11 cellular contexts compared by ENCODE assay signal in the genomic region with DNA sequence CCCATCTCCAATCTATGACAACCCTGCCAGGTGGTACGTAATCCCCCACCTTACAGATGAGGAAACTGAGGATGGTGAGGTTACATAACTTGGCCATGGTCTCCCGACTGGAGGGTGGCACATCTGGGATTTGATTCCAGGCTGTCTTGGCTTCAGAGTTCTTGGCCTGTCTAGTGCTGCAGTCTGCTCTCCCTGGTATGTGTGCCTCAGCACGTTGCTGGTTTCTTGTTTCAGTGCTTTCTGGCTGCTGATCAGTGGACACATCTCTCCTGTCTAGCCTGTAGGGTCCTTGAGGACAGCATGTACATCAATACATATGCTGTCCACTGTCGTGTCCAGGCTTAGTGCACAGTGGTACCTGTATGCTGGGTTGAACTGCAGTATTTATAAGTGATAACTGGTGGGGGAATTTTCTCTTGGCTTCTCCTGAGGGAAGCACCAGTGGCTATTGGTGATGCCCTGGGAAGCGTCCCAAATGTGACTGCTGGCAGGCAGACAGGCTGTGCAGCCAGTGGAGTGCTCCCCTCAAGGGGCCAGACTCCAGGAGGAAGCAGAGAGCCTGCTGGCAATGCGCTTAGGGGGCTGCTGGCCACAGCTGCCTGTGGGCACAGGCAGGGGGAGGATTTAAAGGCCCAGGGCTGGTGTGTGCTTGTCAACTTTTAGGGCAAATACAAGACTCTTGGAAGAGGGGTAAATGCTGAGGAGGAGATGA. TPM values are rescaled to one million over a fixed set of nuclear protein-coding genes. Genes with fewer than 3 reads are reported as not detected.
DNase-seq lines count a peak whose midpoint lies in the region; ATAC-seq, FAIRE-seq and TF ChIP-seq lines count a peak whose summit lies in the region.
"Had no signal": no experiment of that assay in that cellular context is flagged by ENCODE, and none has a peak within 500 bp of the region (broad histone marks: within the 10 kb centered on the region; RNA-seq: fewer than 3 reads in every experiment).

No MANE protein-coding gene starts in this region.

- H3K9me2 ChIP-seq in HCT116 (ENCODE audit: insufficient read depth) (no peaks in the 10 kb centered on the region), SK-N-SH (no peaks in the 10 kb centered on the region)

- H3K27me3 ChIP-seq in HCT116 (ENCODE audit: insufficient read depth, low read length) (no peaks in the 10 kb centered on the region), SK-N-SH (ENCODE audit: insufficient read depth) (no peaks in the 10 kb centered on the region), skeletal muscle satellite cell (ENCODE audit: control insufficient read depth, insufficient read depth, low read length) (no peaks in the 10 kb centered on the region), small intestine (ENCODE audit: control insufficient read depth in 2 of 2, insufficient read depth in 2 of 2, low read length in 2 of 2) (no peaks in the 10 kb centered on the region)

- H3K9me3 ChIP-seq in HCT116 (ENCODE audit: control insufficient read depth in 1 of 2, insufficient read depth in 1 of 2, low read depth in 1 of 2, low read length in 2 of 2): no peaks in the 10 kb centered on the region
- no peaks in the 10 kb centered on the region for H3K9me3 ChIP-seq in SK-N-SH
- no peaks in the 10 kb centered on the region for H3K9me3 ChIP-seq in skeletal muscle satellite cell (replicated peaks; ENCODE audit: low read length)
- H3K9me3 ChIP-seq in small intestine (ENCODE audit: control insufficient read depth, low read depth): no peaks in the 10 kb centered on the region

- CTCF ChIA-PET in HCT116 (lab: Charles Lee): interaction anchor here (0.6 to 1.0 kb wide), 2 partner anchors 34 to 101 kb away, joined by 3 read pairs; no protein-coding TSS in a partner anchor
- CTCF ChIA-PET in SK-N-SH (lab: Yijun Ruan, JAX): interaction anchor here (0.6 to 28.1 kb wide), 6 partner anchors 11 to 313 kb away, joined by 3 to 564 read pairs (median 8); partner anchors contain the start of genes EDC4, NRN1L and PSKH1

- no peak for TF ChIP-seq POLR2A in HCT116 (IDR thresholded peaks at IDR 0.05; ENCODE audit: borderline replicate concordance, extremely low read depth, insufficient read depth, insufficient read length)

- H4K20me1 ChIP-seq in HCT116 (ENCODE audit: insufficient read depth): no peaks in the 10 kb centered on the region
- H4K20me1 ChIP-seq in SK-N-SH (ENCODE audit: insufficient read depth): peaks cover 47% of the 10 kb centered on the region

- TF ChIP-seq RAD21 in HCT116 (IDR thresholded peaks at IDR 0.05; ENCODE audit: low read depth): no peak
- no peak for TF ChIP-seq RAD21 in SK-N-SH (IDR thresholded peaks at IDR 0.05; ENCODE audit: low read length)

- no peaks in the 10 kb centered on the region for H3K79me2 ChIP-seq in HCT116 (ENCODE audit: insufficient read depth, low read length)
- peaks cover 63% of the 10 kb centered on the region for H3K79me2 ChIP-seq in SK-N-SH (ENCODE audit: insufficient read depth)

- ATAC-seq in HCT116 (peak; percentile 30; the same call in 1 of the 2 replicates), Right ventricle myocardium superior (ENCODE audit: poor library complexity) (peak; percentile 86)

- no peak for TF ChIP-seq EP300 in SK-N-SH (IDR thresholded peaks at IDR 0.05; ENCODE audit: borderline replicate concordance in 1 of 2, low read depth in 1 of 2, low read length in 1 of 2)

- no peak for TF ChIP-seq CTCF in HCT116 (IDR thresholded peaks at IDR 0.05 in 2 of 3, conservative IDR thresholded peaks at IDR 0.05 in 1 of 3; ENCODE audit: borderline replicate concordance in 1 of 3, insufficient read depth in 1 of 3, low read depth in 2 of 3, low read length in 2 of 3)
- TF ChIP-seq CTCF in SK-N-SH (IDR thresholded peaks at IDR 0.05): no peak; the same call in 1 of the 2 replicates

- intact Hi-C loops in HCT116 (cut with micrococcal nuclease) (no loop called here), Right ventricle myocardium superior (cut with DNase I) (no loop called here)

- H3K9ac ChIP-seq in HCT116 (ENCODE audit: low read length) (peak overlapping the region; percentile 36), SK-N-SH (peak overlapping the region; percentile 41; the same call in 1 of the 2 replicates), skeletal muscle satellite cell (ENCODE audit: low read depth, low read length) (no peak overlapping the region)

- RAD21 ChIA-PET in HCT116 (lab: Charles Lee; ENCODE audit: low non-redundant PET in 1 of 2, low total read pairs in 2 of 2, uncharacterized antibody in 2 of 2, unreplicated experiment in 2 of 2): interaction anchor here in 1 of 2 experiments (0.5 kb wide), 1 partner anchor 140 kb away, joined by 4 read pairs; no protein-coding TSS in a partner anchor

- H3K27ac ChIP-seq in HCT116 (ENCODE audit: low read depth, low read length): peak overlapping the region; percentile 17
- H3K27ac ChIP-seq in SK-N-SH (ENCODE audit: low read depth in 2 of 2, low read length in 1 of 2): peak overlapping the region; percentile 80 to 82
- no peak overlapping the region for H3K27ac ChIP-seq in small intestine (ENCODE audit: low read depth in 1 of 2, low read length in 1 of 2)

- H3K4me1 ChIP-seq in HCT116 (ENCODE audit: control insufficient read depth in 1 of 2, insufficient read depth in 2 of 2, low read length in 2 of 2) (peaks cover 12 to 16% of the 10 kb centered on the region in 2 experiments), SK-N-SH (ENCODE audit: control insufficient read depth in 1 of 2, insufficient read depth in 2 of 2, low read depth in 1 of 2, low read length in 1 of 2) (peaks cover 14 to 63% of the 10 kb centered on the region in 2 experiments; a peak in 3 of 4 replicates), skeletal muscle satellite cell (ENCODE audit: control insufficient read depth, insufficient read depth, low read length) (peaks cover 17% of the 10 kb centered on the region), small intestine (ENCODE audit: control insufficient read depth in 2 of 2, insufficient read depth in 1 of 2, low read depth in 1 of 2, low read length in 1 of 2) (no peaks in the 10 kb centered on the region)

- no peak overlapping the region for H3K4me3 ChIP-seq in HCT116 (replicated peaks in 1 of 2; ENCODE audit: low read depth in 1 of 2, low read length in 2 of 2)
- H3K4me3 ChIP-seq in SK-N-SH (ENCODE audit: low read depth in 2 of 2, low read length in 1 of 2): no peak overlapping the region
- H3K4me3 ChIP-seq in skeletal muscle satellite cell (ENCODE audit: low read length): no peak overlapping the region
- no peak overlapping the region for H3K4me3 ChIP-seq in small intestine (ENCODE audit: low read depth in 1 of 2, low read length in 2 of 2)

- no peak for DNase-seq in HCT116 (ENCODE audit: low read depth, low spot score)
- no peak for DNase-seq in SK-N-SH
- peak; percentile 72 for DNase-seq in Right ventricle myocardium superior
- DNase-seq in small intestine: no peak
- no peak for DNase-seq in DMS153 treated with DMSO at 0.1 percent for 48 hours (lab: John Stamatoyannopoulos, UW; ENCODE audit: unreplicated experiment)
- DNase-seq in CD1c-positive myeloid dendritic cell (ENCODE audit: extremely low spot score): no peak
- DNase-seq in A172 (ENCODE audit: low spot score): no peak
- DNase-seq: NCI-H187 had no signal

- H3K36me3 ChIP-seq in HCT116 (ENCODE audit: control insufficient read depth in 1 of 2, insufficient read depth in 2 of 2, low read length in 2 of 2): no peaks in the 10 kb centered on the region
- peaks cover 0 to 3% of the 10 kb centered on the region in 2 experiments for H3K36me3 ChIP-seq in SK-N-SH (replicated peaks in 1 of 2; ENCODE audit: control insufficient read depth in 1 of 2, insufficient read depth in 2 of 2, low read length in 1 of 2)
- peaks cover 13% of the 10 kb centered on the region for H3K36me3 ChIP-seq in skeletal muscle satellite cell (ENCODE audit: insufficient read depth, low read length)
- peaks cover 0 to 5% of the 10 kb centered on the region in 2 donors for H3K36me3 ChIP-seq in small intestine (ENCODE audit: control insufficient read depth in 2 of 2, insufficient read depth in 2 of 2, low read length in 2 of 2)

- H3K4me2 ChIP-seq in HCT116 (ENCODE audit: low read length) (peak overlapping the region; percentile 64), SK-N-SH (peak overlapping the region; percentile 67), skeletal muscle satellite cell (ENCODE audit: low read length) (peak overlapping the region; percentile 15)

- 53% methylated on average over 5 of the region's 6 CpGs for WGBS in SK-N-SH (ENCODE audit: low lambda C conversion rate)
- WGBS in small intestine, 3 donors: 73 to 85% (median 82%) methylated on average over 6 of the region's 6 CpGs

- no peak for FAIRE-seq in small intestine (lab: Jason Lieb, UNC)
- FAIRE-seq: endometrium had no signal

- peaks cover 24% of the 10 kb centered on the region for H3F3A ChIP-seq in SK-N-SH (replicated peaks; ENCODE audit: insufficient read depth)

- no TSS peak for BruUV-seq in HCT116 (replicated peaks; lab: Mats Ljungman, UMichigan)

- POLR2A ChIA-PET in HCT116 (lab: Charles Lee): no interaction called here
- POLR2A ChIA-PET in SK-N-SH (lab: Yijun Ruan, JAX): no interaction called here

- H2AFZ ChIP-seq in HCT116 (ENCODE audit: low read depth, low read length, poor library complexity, severe bottlenecking): no peak overlapping the region
- H2AFZ ChIP-seq in SK-N-SH (ENCODE audit: low read depth): no peak overlapping the region

RNA-seq across cellular contexts. Expression of gene CTRL, which starts 14.4 kb away (rescaled TPM):
- total RNA-seq in HCT116 (2021; ENCODE audit: unreplicated experiment): 3.4 TPM
- 0.84 and 1.7 TPM in 2 replicates for polyA plus RNA-seq in HCT116 (2012)
- polyA plus RNA-seq in SK-N-SH (2012; rRNA removed): 1.3 and 1.9 TPM in 2 replicates
- polyA plus RNA-seq in SK-N-SH (2012; cell fraction: cytosol; rRNA removed): 0.40 and 0.64 TPM in 2 replicates
- 7.1 and 10.0 TPM in 2 replicates for polyA plus RNA-seq in SK-N-SH (2012; cell fraction: nucleus; rRNA removed)
- total RNA-seq in Right ventricle myocardium superior: 0.78 TPM
- total RNA-seq in skeletal muscle satellite cell (2012; rRNA removed): 0.51 and 1.3 TPM in 2 replicates
- 1 to 10 TPM; 1.4 to 6.7 (median 5.4) TPM for polyA plus RNA-seq in small intestine
- total RNA-seq in A172 (2014; rRNA removed; shearing (Covaris generic)): 0.33 and 0.96 TPM in 2 replicates

RNA-seq across cellular contexts. Expression of gene PSMB10, which starts 19.4 kb away (rescaled TPM):
- total RNA-seq in HCT116 (2021; ENCODE audit: unreplicated experiment): 41.0 TPM
- 62.9 and 67.9 TPM in 2 replicates for polyA plus RNA-seq in HCT116 (2012)
- 52.7 and 57.8 TPM in 2 replicates for polyA plus RNA-seq in SK-N-SH (2012; rRNA removed)
- 28.1 and 38.0 TPM in 2 replicates for polyA plus RNA-seq in SK-N-SH (2012; cell fraction: cytosol; rRNA removed)
- polyA plus RNA-seq in SK-N-SH (2012; cell fraction: nucleus; rRNA removed): 24.1 and 38.0 TPM in 2 replicates
- total RNA-seq in Right ventricle myocardium superior: 59.0 TPM
- total RNA-seq in skeletal muscle satellite cell (2012; rRNA removed): 43.6 and 45.0 TPM in 2 replicates
- 100 to 1,000 TPM; 197 to 354 (median 245) TPM for polyA plus RNA-seq in small intestine
- 27.9 and 28.8 TPM in 2 replicates for total RNA-seq in A172 (2014; rRNA removed; shearing (Covaris generic))

RNA-seq across cellular contexts. Expression of gene PSKH1, which starts 24.2 kb away (rescaled TPM):
- total RNA-seq in HCT116 (2021; ENCODE audit: unreplicated experiment): 16.2 TPM
- 23.5 and 23.6 TPM in 2 replicates for polyA plus RNA-seq in HCT116 (2012)
- polyA plus RNA-seq in SK-N-SH (2012; rRNA removed): 30.1 and 31.4 TPM in 2 replicates
- polyA plus RNA-seq in SK-N-SH (2012; cell fraction: cytosol; rRNA removed): 13.6 and 21.7 TPM in 2 replicates
- 23.8 and 24.6 TPM in 2 replicates for polyA plus RNA-seq in SK-N-SH (2012; cell fraction: nucleus; rRNA removed)
- total RNA-seq in Right ventricle myocardium superior: 16.6 TPM
- 10.5 and 12.4 TPM in 2 replicates for total RNA-seq in skeletal muscle satellite cell (2012; rRNA removed)
- 10 to 100 TPM; 13.8 to 28.4 (median 18.8) TPM for polyA plus RNA-seq in small intestine
- total RNA-seq in A172 (2014; rRNA removed; shearing (Covaris generic)): 3.3 and 3.5 TPM in 2 replicates

RNA-seq across cellular contexts. Expression of gene LCAT, which starts 26.6 kb away (rescaled TPM):
- 17.6 TPM for total RNA-seq in HCT116 (2021; ENCODE audit: unreplicated experiment)
- 11.2 and 14.1 TPM in 2 replicates for polyA plus RNA-seq in HCT116 (2012)
- polyA plus RNA-seq in SK-N-SH (2012; rRNA removed): 11.1 and 14.4 TPM in 2 replicates
- polyA plus RNA-seq in SK-N-SH (2012; cell fraction: cytosol; rRNA removed): 1.7 and 3.1 TPM in 2 replicates
- 94.0 and 97.7 TPM in 2 replicates for polyA plus RNA-seq in SK-N-SH (2012; cell fraction: nucleus; rRNA removed)
- total RNA-seq in Right ventricle myocardium superior: 21.4 TPM
- total RNA-seq in skeletal muscle satellite cell (2012; rRNA removed): 4.8 and 10.6 TPM in 2 replicates
- 1 to 10 TPM in 2 of 3 donors, under 1 TPM in 1; 0.54 to 4.4 (median 1.3) TPM for polyA plus RNA-seq in small intestine
- total RNA-seq in A172 (2014; rRNA removed; shearing (Covaris generic)): 4.9 and 16.7 TPM in 2 replicates

RNA-seq across cellular contexts. Expression of gene NRN1L, which starts 32.6 kb away (rescaled TPM):
- total RNA-seq in HCT116 (2021; ENCODE audit: unreplicated experiment) (1.4 TPM), Right ventricle myocardium superior (not detected)
- 1.7 and 2.7 TPM in 2 replicates for polyA plus RNA-seq in HCT116 (2012)
- polyA plus RNA-seq in SK-N-SH (2012; rRNA removed) (0.41 and 0.45 TPM in 2 replicates), small intestine (1 to 10 TPM in 2 of 3 donors, under 1 TPM in 1; 0.69 to 6.0 (median 2.4) TPM)
- polyA plus RNA-seq in SK-N-SH (2012; cell fraction: cytosol; rRNA removed): 0.17 TPM in 1 of 2 replicates, not detected in the other
- 2.1 and 2.6 TPM in 2 replicates for polyA plus RNA-seq in SK-N-SH (2012; cell fraction: nucleus; rRNA removed)
- 1.0 TPM in 1 of 2 replicates, not detected in the other for total RNA-seq in skeletal muscle satellite cell (2012; rRNA removed)
- total RNA-seq in A172 (2014; rRNA removed; shearing (Covaris generic)): not detected in 2 replicates
- total RNA-seq: neural crest cell had no signal

Comparison
In these comparisons a context has a peak if more than half of its experiments do, and no peak if none do; other contexts are left out.
1. H3K27ac ChIP-seq: peak in HCT116 (single experiment) and SK-N-SH (2 of 2); none in small intestine (0 of 2).
2. H3K4me2 ChIP-seq: peak in every context shown above with its lines; median percentile 67 in SK-N-SH; 64 in HCT116; 15 in skeletal muscle satellite cell.